13 cellular contexts compared by ENCODE assay signal in genomic region chr12:24075650-24076049, GRCh38.
DNase-seq lines count a peak whose midpoint lies in the region; ATAC-seq and TF ChIP-seq lines count a peak whose summit lies in the region.
"Had no signal": no experiment of that assay in that cellular context is flagged by ENCODE, and none has a peak within 500 bp of the region (broad histone marks: within the 10 kb centered on the region; RNA-seq: fewer than 3 reads in every experiment).

No MANE protein-coding gene starts in this region.

- no peak for TF ChIP-seq RAD21 in IMR-90 (IDR thresholded peaks at IDR 0.05; ENCODE audit: low read length)

- POLR2A ChIA-PET in IMR-90 (lab: Charles Lee; ENCODE audit: unreplicated experiment) (no interaction called here), MCF 10A (lab: Yijun Ruan, JAX) (no interaction called here)

- BruUV-seq in IMR-90 (replicated peaks; lab: Mats Ljungman, UMichigan): no TSS peak
- no TSS peak for BruUV-seq in mammary epithelial cell (replicated peaks; lab: Mats Ljungman, UMichigan)
- no TSS peak for BruUV-seq in MCF 10A (replicated peaks; lab: Mats Ljungman, UMichigan)

- peak overlapping the region; percentile 25; the same call in 1 of the 2 replicates for H3K4me2 ChIP-seq in IMR-90 (ENCODE audit: low read depth, low read length)
- no peak overlapping the region for H3K4me2 ChIP-seq in mesendoderm (ENCODE audit: low read length)
- H3K4me2 ChIP-seq in mammary epithelial cell (ENCODE audit: insufficient read depth, low read depth, low read length): no peak overlapping the region
- H3K4me2 ChIP-seq: A549 had no signal

- H3K27ac Mint-ChIP-seq in endodermal cell (peak overlapping the region; percentile 49), MCF 10A (ENCODE audit: low read depth, unreplicated experiment) (no peak overlapping the region)
- H3K27ac Mint-ChIP-seq: CD14-positive monocyte; CD8-positive, alpha-beta memory T cell had no signal

- H4K8ac ChIP-seq in IMR-90 (ENCODE audit: low read depth in 2 of 2, low read length in 2 of 2) (no peak overlapping the region), mesendoderm (ENCODE audit: low read depth, low read length) (no peak overlapping the region)

- no peak overlapping the region for H3K14ac ChIP-seq in IMR-90 (replicated peaks; ENCODE audit: low read depth, low read length)

- ATAC-seq in IMR-90 (ENCODE audit: low read depth): peak; percentile 68
- ATAC-seq: A549 had no signal

- dilution Hi-C loops in IMR-90 (cut with HindIII; ENCODE audit: low sequenced_read_pairs, unreplicated experiment) (no loop called here), mammary epithelial cell (cut with HindIII; ENCODE audit: low sequenced_read_pairs) (no loop called here)

- no peak overlapping the region for H3K4me3 ChIP-seq in IMR-90 (ENCODE audit: insufficient read depth, low read depth, low read length)
- no peak overlapping the region for H3K4me3 ChIP-seq in endodermal cell (ENCODE audit: low read length)
- H3K4me3 ChIP-seq in mesendoderm (ENCODE audit: low read length): no peak overlapping the region
- no peak overlapping the region for H3K4me3 ChIP-seq in mammary epithelial cell (replicated peaks in 1 of 3; ENCODE audit: insufficient read depth in 1 of 3, low read depth in 2 of 3, low read length in 3 of 3)
- H3K4me3 ChIP-seq: A549 had no signal

- H3K79me2 ChIP-seq in mesendoderm (ENCODE audit: control insufficient read depth, insufficient read depth, low read length) (no peaks in the 10 kb centered on the region), mammary epithelial cell (ENCODE audit: insufficient read depth, low read length) (no peaks in the 10 kb centered on the region)

- H3K23ac ChIP-seq in IMR-90 (ENCODE audit: low read depth, low read length) (no peak overlapping the region), mesendoderm (ENCODE audit: low read length) (no peak overlapping the region)

- H2BK120ac ChIP-seq in IMR-90 (ENCODE audit: low read depth, low read length) (no peak overlapping the region), mesendoderm (ENCODE audit: low read depth, low read length) (no peak overlapping the region)

- H2BK15ac ChIP-seq in IMR-90 (ENCODE audit: low read depth, low read length) (no peak overlapping the region), mesendoderm (replicated peaks; ENCODE audit: low read depth) (no peak overlapping the region)

- H3K9me3 Mint-ChIP-seq in endodermal cell (no peaks in the 10 kb centered on the region), MCF 10A (ENCODE audit: unreplicated experiment) (no peaks in the 10 kb centered on the region)

- in situ Hi-C loops in IMR-90 (cut with MboI; ENCODE audit: low sequenced_read_pairs): no loop called here
- in situ Hi-C loops in mammary epithelial cell (cut with MboI; ENCODE audit: low sequenced_read_pairs in 2 of 2): no loop called here

- no peaks in the 10 kb centered on the region for H3K9me1 ChIP-seq in IMR-90 (ENCODE audit: insufficient read depth, low read length)

- DNase-seq in IMR-90 (peak; percentile 55), endodermal cell (no peak), mesendoderm (peak; percentile 63), mammary epithelial cell (no peak), MCF 10A (ENCODE audit: unreplicated experiment) (no peak), Kasumi-1 (lab: John Stamatoyannopoulos, UW) (no peak)
- DNase-seq in activated CD4-positive, alpha-beta T cell treated with anti-CD3 and anti-CD28 coated beads, Interleukin-2, amount 50 U/mL, for 4 hours: no peak
- DNase-seq: Caco-2; CD8-positive, alpha-beta memory T cell; DND-41; GDM1 had no signal

- peaks cover 43% of the 10 kb centered on the region for H3K4me1 Mint-ChIP-seq in endodermal cell
- peaks cover 6% of the 10 kb centered on the region for H3K4me1 Mint-ChIP-seq in MCF 10A (ENCODE audit: insufficient read depth, unreplicated experiment)
- H3K4me1 Mint-ChIP-seq: CD14-positive monocyte; CD8-positive, alpha-beta memory T cell had no signal

- H2AK5ac ChIP-seq in IMR-90 (ENCODE audit: low read depth, low read length): no peak overlapping the region
- no peak overlapping the region for H2AK5ac ChIP-seq in mesendoderm (ENCODE audit: low read length)

- H3K4ac ChIP-seq in IMR-90 (ENCODE audit: low read depth, low read length): peak overlapping the region; percentile 5; the same call in 1 of the 2 replicates
- H3K4ac ChIP-seq in mesendoderm (ENCODE audit: low read depth, low read length): no peak overlapping the region

- H2BK20ac ChIP-seq in IMR-90 (ENCODE audit: low read depth, low read length): no peak overlapping the region

- H4K5ac ChIP-seq in IMR-90 (ENCODE audit: low read depth, low read length): no peak overlapping the region
- peak overlapping the region; percentile 5 for H4K5ac ChIP-seq in mesendoderm (ENCODE audit: low read length)

- no CpG with 5 or more reads among the region's 1 CpG for WGBS in IMR-90 (ENCODE audit: extremely low coverage in 2 of 2, insufficient read length in 1 of 2), 2 experiments
- WGBS in endodermal cell (ENCODE audit: insufficient coverage in 1 of 2, insufficient read length in 1 of 2), 2 experiments: 75% methylated on average over 1 of the region's 1 CpG; no CpG with 5 or more reads in 1 of the 2 experiments
- WGBS in mesendoderm (ENCODE audit: extremely low coverage, insufficient coverage, low lambda C conversion rate): no CpG with 5 or more reads among the region's 1 CpG
- WGBS in mammary epithelial cell (ENCODE audit: low coverage, missing lambda C conversion rate): 57% methylated on average over 1 of the region's 1 CpG

- H3K4me1 ChIP-seq in IMR-90 (ENCODE audit: control insufficient read depth, insufficient read depth, low read length) (no peaks in the 10 kb centered on the region; the same call in 1 of the 2 replicates), endodermal cell (ENCODE audit: control insufficient read depth, insufficient read depth, low read length) (peaks cover 6% of the 10 kb centered on the region), mesendoderm (ENCODE audit: control insufficient read depth, low read depth, low read length) (peaks cover 8% of the 10 kb centered on the region), mammary epithelial cell (ENCODE audit: insufficient read depth, low read length) (no peaks in the 10 kb centered on the region)
- H3K4me1 ChIP-seq: A549 had no signal

- peak overlapping the region; percentile 15; the same call in 1 of the 2 replicates for H3K27ac ChIP-seq in IMR-90 (ENCODE audit: insufficient read depth, low read length)
- H3K27ac ChIP-seq in endodermal cell (ENCODE audit: low read depth, low read length): no peak overlapping the region
- no peak overlapping the region for H3K27ac ChIP-seq in mesendoderm (ENCODE audit: low read depth, low read length)
- H3K27ac ChIP-seq in mammary epithelial cell (ENCODE audit: insufficient read depth, low read depth, low read length): no peak overlapping the region
- H3K27ac ChIP-seq: A549 had no signal

- H4K20me1 ChIP-seq in IMR-90 (ENCODE audit: insufficient read depth, low read length) (no peaks in the 10 kb centered on the region), mammary epithelial cell (ENCODE audit: insufficient read depth, low read length) (no peaks in the 10 kb centered on the region)

- H3K18ac ChIP-seq in IMR-90 (ENCODE audit: low read depth, low read length) (peak overlapping the region; percentile 2; the same call in 1 of the 2 replicates), mesendoderm (ENCODE audit: low read length) (peak overlapping the region; percentile 75)

- H3K9me3 ChIP-seq in IMR-90 (ENCODE audit: control insufficient read depth, insufficient read depth, low read length) (no peaks in the 10 kb centered on the region), endodermal cell (ENCODE audit: control insufficient read depth, low read length) (no peaks in the 10 kb centered on the region), mammary epithelial cell (replicated peaks; ENCODE audit: insufficient read depth, low read length) (no peaks in the 10 kb centered on the region)
- H3K9me3 ChIP-seq: A549, Caco-2 had no signal

- H2BK5ac ChIP-seq in IMR-90 (ENCODE audit: low read depth, low read length, poor library complexity, severe bottlenecking) (peak overlapping the region; percentile 28), mesendoderm (ENCODE audit: low read length) (peak overlapping the region; percentile 31)

- H3K27me3 Mint-ChIP-seq in endodermal cell (ENCODE audit: insufficient read depth) (no peaks in the 10 kb centered on the region), MCF 10A (ENCODE audit: insufficient read depth, unreplicated experiment) (no peaks in the 10 kb centered on the region)
- H3K27me3 Mint-ChIP-seq: CD8-positive, alpha-beta memory T cell had no signal

- H3K27me3 ChIP-seq in IMR-90 (ENCODE audit: control insufficient read depth, insufficient read depth, low read length) (no peaks in the 10 kb centered on the region), endodermal cell (ENCODE audit: control insufficient read depth, insufficient read depth, low read length, poor library complexity, severe bottlenecking) (no peaks in the 10 kb centered on the region), mesendoderm (ENCODE audit: insufficient read depth, low read length, poor library complexity) (no peaks in the 10 kb centered on the region), mammary epithelial cell (ENCODE audit: insufficient read depth, low read length) (no peaks in the 10 kb centered on the region)

- H3K79me1 ChIP-seq in IMR-90 (ENCODE audit: low read depth in 1 of 2, low read length in 2 of 2): no peaks in the 10 kb centered on the region
- no peaks in the 10 kb centered on the region for H3K79me1 ChIP-seq in mesendoderm (ENCODE audit: low read length)

- H2AK9ac ChIP-seq in IMR-90 (replicated peaks; ENCODE audit: low read depth, low read length, poor library complexity): no peak overlapping the region

- no peaks in the 10 kb centered on the region for H3K36me3 ChIP-seq in IMR-90 (ENCODE audit: control insufficient read depth, insufficient read depth, low read length)
- H3K36me3 ChIP-seq in endodermal cell (ENCODE audit: control insufficient read depth, insufficient read depth, low read length): no peaks in the 10 kb centered on the region
- no peaks in the 10 kb centered on the region for H3K36me3 ChIP-seq in mesendoderm (ENCODE audit: control insufficient read depth, insufficient read depth, low read length)
- no peaks in the 10 kb centered on the region for H3K36me3 ChIP-seq in mammary epithelial cell (ENCODE audit: insufficient read depth, low read length)

- H4K91ac ChIP-seq in IMR-90 (ENCODE audit: insufficient read depth, low read depth, low read length): no peak overlapping the region

- no peak overlapping the region for H3K4me3 Mint-ChIP-seq in endodermal cell
- H3K4me3 Mint-ChIP-seq in MCF 10A (ENCODE audit: unreplicated experiment): no peak overlapping the region
- H3K4me3 Mint-ChIP-seq: CD14-positive monocyte; CD8-positive, alpha-beta memory T cell had no signal

- TF ChIP-seq POLR2A in IMR-90 (IDR thresholded peaks at IDR 0.05; ENCODE audit: low read depth, low read length): no peak

- no peak overlapping the region for H3K9ac ChIP-seq in IMR-90 (ENCODE audit: low read depth, low read length)
- no peak overlapping the region for H3K9ac ChIP-seq in endodermal cell (ENCODE audit: extremely low read depth, low read length, poor library complexity, severe bottlenecking)
- no peak overlapping the region for H3K9ac ChIP-seq in mesendoderm (ENCODE audit: low read length)
- no peak overlapping the region for H3K9ac ChIP-seq in mammary epithelial cell (ENCODE audit: insufficient read depth, low read length)

- intact Hi-C loops in IMR-90 (cut with micrococcal nuclease) (no loop called here), mammary epithelial cell (cut with micrococcal nuclease) (no loop called here), MCF 10A (cut with micrococcal nuclease) (no loop called here)

- H3K36me3 Mint-ChIP-seq in endodermal cell (ENCODE audit: low read depth) (no peaks in the 10 kb centered on the region), MCF 10A (ENCODE audit: insufficient read depth, unreplicated experiment) (no peaks in the 10 kb centered on the region)
- H3K36me3 Mint-ChIP-seq: CD14-positive monocyte; CD8-positive, alpha-beta memory T cell had no signal

- TF ChIP-seq CTCF in IMR-90 (conservative IDR thresholded peaks at IDR 0.05; ENCODE audit: low read depth, low read length): no peak
- no peak for TF ChIP-seq CTCF in endodermal cell (conservative IDR thresholded peaks at IDR 0.05)
- TF ChIP-seq CTCF in mammary epithelial cell (conservative IDR thresholded peaks at IDR 0.05 in 1 of 2, IDR thresholded peaks at IDR 0.05 in 1 of 2; ENCODE audit: extremely low read depth in 1 of 2, insufficient read depth in 1 of 2, low read depth in 1 of 2, low read length in 2 of 2): no peak
- TF ChIP-seq CTCF in MCF 10A (IDR thresholded peaks at IDR 0.05; ENCODE audit: unreplicated experiment): no peak

- no peak overlapping the region for H3K56ac ChIP-seq in IMR-90 (ENCODE audit: extremely low read depth, insufficient read depth, low read length)
- H3K56ac ChIP-seq in mesendoderm (ENCODE audit: low read length): no peak overlapping the region

- no peak overlapping the region for H2AFZ ChIP-seq in IMR-90 (replicated peaks; ENCODE audit: low read length, poor library complexity)
- H2AFZ ChIP-seq in mammary epithelial cell (ENCODE audit: low read depth, low read length): no peak overlapping the region

- CTCF ChIA-PET in IMR-90 (lab: Yijun Ruan, JAX) (no interaction called here), mammary epithelial cell (lab: Charles Lee; ENCODE audit: low non-redundant PET) (no interaction called here), MCF 10A (lab: Yijun Ruan, JAX) (interaction anchor here (0.6 kb wide), 1 partner anchor 403 kb away, joined by 3 read pairs; no protein-coding TSS in a partner anchor)

Comparison
In these comparisons a context has a peak if more than half of its experiments do, and no peak if none do; other contexts are left out.
1. DNase-seq: peak in IMR-90 (single experiment) and mesendoderm (single experiment); none in endodermal cell (single experiment), mammary epithelial cell (single experiment), activated CD4-positive, alpha-beta T cell treated with anti-CD3 and anti-CD28 coated beads, Interleukin-2, amount 50 U/mL, for 4 hours (0 of 2), MCF 10A (single experiment) and Kasumi-1 (0 of 2).